ENCODE assay signal across 28 cellular contexts in genomic region chr12:122135437-122136031, GRCh38. TPM values are rescaled to one million over a fixed set of nuclear protein-coding genes. Genes with fewer than 3 reads are reported as not detected.
"Had no signal": no experiment of that assay in that cellular context is flagged by ENCODE, and none has a peak within 500 bp of the region (broad histone marks: within the 10 kb centered on the region; RNA-seq: fewer than 3 reads in every experiment).

No MANE protein-coding gene starts in this region.

- H3K4me1 Mint-ChIP-seq: activated B cell treated with CpG ODN at 0.5 μM for 24 hours; activated T-helper 17 cell treated with anti-CD3 and anti-CD28 coated beads, Interleukin-2, amount 50 U/mL, for 72 hours; memory B cell; naive thymus-derived CD8-positive, alpha-beta T cell; neural crest cell; T-cell had no signal

- ATAC-seq: activated T-helper 17 cell treated with anti-CD3 and anti-CD28 coated beads, Interleukin-2, amount 50 U/mL, for 72 hours; naive thymus-derived CD8-positive, alpha-beta T cell; T-cell had no signal

- H3K4me1 ChIP-seq: right atrium auricular region, spleen had no signal

- H3K4me3 ChIP-seq: esophagus squamous epithelium, right atrium auricular region, spleen, thoracic aorta had no signal

- FAIRE-seq: urothelium cell line had no signal

- H3K27ac Mint-ChIP-seq: activated B cell treated with CpG ODN at 0.5 μM for 24 hours; activated T-cell treated with anti-CD3 and anti-CD28 coated beads, Interleukin-2, amount 50 U/mL, for 24 hours; activated T-helper 17 cell treated with anti-CD3 and anti-CD28 coated beads, Interleukin-2, amount 50 U/mL, for 72 hours; dendritic cell treated with granulocyte-macrophage colony-stimulating factor and Interleukin-4, amounts not matched to agents 40 ng/mL and 50 ng/mL, for 4 days; memory B cell; T-cell; T-helper 2 cell treated with Interferon-gamma antibody and Interleukin-4, amounts not matched to agents 5 μg/mL and 100 μg/mL, for 36 hours had no signal

- H3K9me3 ChIP-seq: esophagus squamous epithelium, right atrium auricular region, spleen, thoracic aorta had no signal

- H3K9me3 Mint-ChIP-seq: activated B cell treated with CpG ODN at 0.5 μM for 24 hours; activated T-cell treated with anti-CD3 and anti-CD28 coated beads, Interleukin-2, amount 50 U/mL, for 24 hours; activated T-helper 17 cell treated with anti-CD3 and anti-CD28 coated beads, Interleukin-2, amount 50 U/mL, for 72 hours; dendritic cell treated with granulocyte-macrophage colony-stimulating factor and Interleukin-4, amounts not matched to agents 40 ng/mL and 50 ng/mL, for 4 days; memory B cell; naive thymus-derived CD8-positive, alpha-beta T cell; neural crest cell; T-cell; T-helper 2 cell treated with Interferon-gamma antibody and Interleukin-4, amounts not matched to agents 5 μg/mL and 100 μg/mL, for 36 hours had no signal

- H3K27ac ChIP-seq: epithelial cell of prostate, esophagus squamous epithelium, right atrium auricular region, spleen, thoracic aorta had no signal

- H3K27me3 ChIP-seq: esophagus squamous epithelium, right atrium auricular region, spleen had no signal

- DNase-seq: activated B cell treated with CpG ODN at 0.5 μM for 24 hours; activated CD8-positive, alpha-beta memory T cell treated with anti-CD3 and anti-CD28 coated beads for 24 hours; activated CD8-positive, alpha-beta memory T cell treated with anti-CD3 and anti-CD28 coated beads, Interleukin-2, amount 50 U/mL, for 4 hours; activated T-cell treated with anti-CD3 and anti-CD28 coated beads, Interleukin-2, amount 50 U/mL, for 24 hours; amygdala; caudate nucleus; esophagus squamous epithelium; foreskin melanocyte; hippocampal formation; midbrain; naive thymus-derived CD8-positive, alpha-beta T cell; occipital lobe; spleen; stimulated activated naive CD4-positive, alpha-beta T cell treated with Interleukin-2 at 50 U/mL for 16 hours; T-cell had no signal

- H3K27me3 Mint-ChIP-seq: activated B cell treated with CpG ODN at 0.5 μM for 24 hours; activated T-cell treated with anti-CD3 and anti-CD28 coated beads, Interleukin-2, amount 50 U/mL, for 24 hours; activated T-helper 17 cell treated with anti-CD3 and anti-CD28 coated beads, Interleukin-2, amount 50 U/mL, for 72 hours; dendritic cell treated with granulocyte-macrophage colony-stimulating factor and Interleukin-4, amounts not matched to agents 40 ng/mL and 50 ng/mL, for 4 days; memory B cell; naive thymus-derived CD8-positive, alpha-beta T cell; T-cell had no signal

- H3K4me3 Mint-ChIP-seq: activated B cell treated with CpG ODN at 0.5 μM for 24 hours; activated T-cell treated with anti-CD3 and anti-CD28 coated beads, Interleukin-2, amount 50 U/mL, for 24 hours; activated T-helper 17 cell treated with anti-CD3 and anti-CD28 coated beads, Interleukin-2, amount 50 U/mL, for 72 hours; dendritic cell treated with granulocyte-macrophage colony-stimulating factor and Interleukin-4, amounts not matched to agents 40 ng/mL and 50 ng/mL, for 4 days; memory B cell; naive thymus-derived CD8-positive, alpha-beta T cell; neural crest cell; T-cell; T-helper 2 cell treated with Interferon-gamma antibody and Interleukin-4, amounts not matched to agents 5 μg/mL and 100 μg/mL, for 36 hours had no signal

RNA-seq across cellular contexts. Expression of gene IL31, which starts 38.5 kb away (rescaled TPM):
- total RNA-seq: activated B cell treated with CpG ODN at 0.5 μM for 24 hours; activated T-helper 17 cell treated with anti-CD3 and anti-CD28 coated beads, Interleukin-2, amount 50 U/mL, for 72 hours; esophagus squamous epithelium; kidney epithelial cell; lower leg skin; naive thymus-derived CD8-positive, alpha-beta T cell; neural crest cell; occipital lobe; pulmonary artery endothelial cell; right atrium auricular region; spleen; subcutaneous adipose tissue; T-cell; thoracic aorta had no signal
- polyA plus RNA-seq: naive thymus-derived CD8-positive, alpha-beta T cell; spleen had no signal

RNA-seq across cellular contexts. Expression of gene LRRC43, which starts 47.4 kb away (rescaled TPM):
- total RNA-seq: activated B cell treated with CpG ODN at 0.5 μM for 24 hours; activated T-helper 17 cell treated with anti-CD3 and anti-CD28 coated beads, Interleukin-2, amount 50 U/mL, for 72 hours; thoracic aorta had no signal
- polyA plus RNA-seq: naive thymus-derived CD8-positive, alpha-beta T cell had no signal
